Comparison of ENCODE assay signal across 8 cellular contexts in genomic region chr19:8505680-8506401, GRCh38.
DNase-seq lines count a peak whose midpoint lies in the region; ATAC-seq and TF ChIP-seq lines count a peak whose summit lies in the region.

No MANE protein-coding gene starts in this region.

- peak overlapping the region; percentile 49 for H3K4me3 ChIP-seq in NB4 (ENCODE audit: low read depth, low read length)
- H3K4me3 ChIP-seq in astrocyte of the cerebellum (ENCODE audit: low read depth, low read length) = peak overlapping the region; percentile 51

- ATAC-seq in GM19025 (IDR thresholded peaks at IDR 0.05; ENCODE audit: low read depth, unreplicated experiment) = peak; percentile 46
- no peak for ATAC-seq in GM18907 (IDR thresholded peaks at IDR 0.05; ENCODE audit: unreplicated experiment)

- TF ChIP-seq POLR2A in NB4 (IDR thresholded peaks at IDR 0.05; ENCODE audit: extremely low read depth, insufficient read length) = peak; percentile 43

- DNase-seq in AG08395 (ENCODE audit: low spot score) (peak; percentile 88), NB4 (ENCODE audit: low read depth) (peak; percentile 93), T-helper 22 cell (ENCODE audit: low read depth) (peak; percentile 20), astrocyte of the cerebellum (ENCODE audit: low read depth) (peak; percentile 19), hippocampal formation (lab: John Stamatoyannopoulos, UW) (peak; percentile 54 to 77), retina (peak; percentile 94)

- TF ChIP-seq CTCF in NB4 (IDR thresholded peaks at IDR 0.05; ENCODE audit: low read depth, low read length) (peak; percentile 99), astrocyte of the cerebellum (IDR thresholded peaks at IDR 0.05; ENCODE audit: low read depth, low read length, missing control alignments) (peak; percentile 81)

- in situ Hi-C loops in astrocyte of the cerebellum (cut with HindIII; ENCODE audit: low sequenced_read_pairs) = no loop called here

Comparison
In these comparisons a context has a peak if more than half of its experiments do, and no peak if none do; other contexts are left out.
1. DNase-seq: peak in every context shown above with its lines; median percentile 94 in retina; 93 in NB4; 88 in AG08395; 66 in hippocampal formation; 20 in T-helper 22 cell; 19 in astrocyte of the cerebellum.